Comparison of ENCODE assay signal across 29 cellular contexts in the genomic region with DNA sequence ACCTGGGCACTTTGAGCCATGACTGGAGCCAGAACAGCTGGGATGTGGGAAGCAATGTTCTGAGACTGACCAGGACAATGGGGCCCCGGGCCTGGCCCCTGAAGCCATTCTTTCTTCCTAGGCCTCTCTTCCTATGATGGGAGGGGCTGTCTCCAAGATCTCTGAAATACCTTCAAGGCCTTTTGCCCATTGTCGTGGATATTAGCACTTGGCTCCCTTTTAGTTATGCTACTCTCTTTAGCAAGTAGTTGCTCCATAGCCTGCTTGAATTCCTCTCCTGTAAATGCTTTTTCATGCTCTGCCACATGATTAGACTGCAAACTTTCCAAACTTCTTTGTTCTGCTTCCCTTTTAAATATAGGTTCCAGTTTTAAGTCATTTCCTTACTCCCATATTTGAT.
"Had no signal": no experiment of that assay in that cellular context is flagged by ENCODE, and none has a peak within 500 bp of the region (broad histone marks: within the 10 kb centered on the region; RNA-seq: fewer than 3 reads in every experiment).

No MANE protein-coding gene starts in this region.

- H3K4me3 ChIP-seq: esophagus squamous epithelium, gastroesophageal sphincter, heart right ventricle, hepatocyte had no signal

- H2AFZ ChIP-seq: hepatocyte had no signal

- DNase-seq: activated B cell treated with CpG ODN at 0.5 μM for 24 hours; activated CD4-positive, alpha-beta T cell treated with anti-CD3 and anti-CD28 coated beads for 48 hours; activated CD4-positive, alpha-beta T cell treated with anti-CD3 and anti-CD28 coated beads, Interleukin-2, amount 50 U/mL, for 1 hour; activated CD4-positive, alpha-beta T cell treated with anti-CD3 and anti-CD28 coated beads, Interleukin-2, amount 50 U/mL, for 48 hours; activated CD8-positive, alpha-beta memory T cell treated with anti-CD3 and anti-CD28 coated beads for 24 hours; activated CD8-positive, alpha-beta T cell treated with anti-CD3 and anti-CD28 coated beads for 36 hours; activated effector memory CD4-positive, alpha-beta T cell treated with Interleukin-2 at 50 U/mL for 16 hours; activated gamma-delta T cell treated with Interleukin-2 at 50 U/mL for 16 hours; activated naive CD4-positive, alpha-beta T cell treated with anti-CD3 and anti-CD28 coated beads, Interleukin-2, amount 50 U/mL, for 16 hours; activated naive CD4-positive, alpha-beta T cell treated with Interleukin-2 at 50 U/mL for 16 hours; activated T-cell treated with anti-CD3 and anti-CD28 coated beads, Interleukin-2, amount 50 U/mL, for 4 hours; amniotic stem cell; anterior cingulate cortex; brain microvascular endothelial cell; cortex of kidney; dermis blood vessel endothelial cell; effector CD4-positive, alpha-beta T cell; effector memory CD8-positive, alpha-beta T cell; esophagus squamous epithelium; foreskin melanocyte; heart right ventricle; T-helper 2 cell had no signal

- ATAC-seq: activated CD4-positive, CD25-positive, alpha-beta regulatory T cell treated with anti-CD3 and anti-CD28 coated beads, Interleukin-2, amount 50 U/mL, for 24 hours; activated CD8-positive, alpha-beta T cell treated with anti-CD3 and anti-CD28 coated beads for 36 hours; activated T-cell treated with anti-CD3 and anti-CD28 coated beads, Interleukin-2, amount 50 U/mL, for 4 hours; activated T-helper 17 cell treated with anti-CD3 and anti-CD28 coated beads, Interleukin-2, amount 50 U/mL, for 72 hours; effector memory CD8-positive, alpha-beta T cell; gastroesophageal sphincter; heart right ventricle had no signal

- H3K27me3 Mint-ChIP-seq: activated B cell treated with CpG ODN at 0.5 μM for 24 hours; activated CD8-positive, alpha-beta T cell treated with anti-CD3 and anti-CD28 coated beads for 36 hours; activated naive CD8-positive, alpha-beta T cell; activated T-helper 17 cell treated with anti-CD3 and anti-CD28 coated beads, Interleukin-2, amount 50 U/mL, for 72 hours; effector memory CD8-positive, alpha-beta T cell had no signal

- H3K79me2 ChIP-seq: hepatocyte had no signal

- H3K27ac ChIP-seq: brain microvascular endothelial cell, epithelial cell of prostate, esophagus squamous epithelium, gastroesophageal sphincter, heart right ventricle, hepatocyte, VCaP had no signal

- H3K4me1 ChIP-seq: gastroesophageal sphincter had no signal

- H3K4me2 ChIP-seq: hepatocyte had no signal

- H3K4me3 Mint-ChIP-seq: activated B cell treated with CpG ODN at 0.5 μM for 24 hours; activated CD8-positive, alpha-beta T cell treated with anti-CD3 and anti-CD28 coated beads for 36 hours; activated naive CD8-positive, alpha-beta T cell; activated T-cell treated with anti-CD3 and anti-CD28 coated beads, Interleukin-2, amount 50 U/mL, for 4 hours; activated T-helper 17 cell treated with anti-CD3 and anti-CD28 coated beads, Interleukin-2, amount 50 U/mL, for 72 hours; effector memory CD8-positive, alpha-beta T cell had no signal

- H3K9me3 Mint-ChIP-seq: activated B cell treated with CpG ODN at 0.5 μM for 24 hours; activated CD8-positive, alpha-beta T cell treated with anti-CD3 and anti-CD28 coated beads for 36 hours; activated T-helper 17 cell treated with anti-CD3 and anti-CD28 coated beads, Interleukin-2, amount 50 U/mL, for 72 hours; effector memory CD8-positive, alpha-beta T cell had no signal

- H3K27me3 ChIP-seq: brain microvascular endothelial cell, esophagus squamous epithelium, gastroesophageal sphincter, heart right ventricle, hepatocyte had no signal

- H3K9me3 ChIP-seq: esophagus squamous epithelium had no signal

- H3K36me3 ChIP-seq: brain microvascular endothelial cell, esophagus squamous epithelium, gastroesophageal sphincter had no signal

- H3K27ac Mint-ChIP-seq: activated B cell treated with CpG ODN at 0.5 μM for 24 hours; activated CD8-positive, alpha-beta T cell treated with anti-CD3 and anti-CD28 coated beads for 36 hours; activated naive CD8-positive, alpha-beta T cell; activated T-helper 17 cell treated with anti-CD3 and anti-CD28 coated beads, Interleukin-2, amount 50 U/mL, for 72 hours had no signal
